1 cellular context compared by ENCODE assay signal in the genomic region with DNA sequence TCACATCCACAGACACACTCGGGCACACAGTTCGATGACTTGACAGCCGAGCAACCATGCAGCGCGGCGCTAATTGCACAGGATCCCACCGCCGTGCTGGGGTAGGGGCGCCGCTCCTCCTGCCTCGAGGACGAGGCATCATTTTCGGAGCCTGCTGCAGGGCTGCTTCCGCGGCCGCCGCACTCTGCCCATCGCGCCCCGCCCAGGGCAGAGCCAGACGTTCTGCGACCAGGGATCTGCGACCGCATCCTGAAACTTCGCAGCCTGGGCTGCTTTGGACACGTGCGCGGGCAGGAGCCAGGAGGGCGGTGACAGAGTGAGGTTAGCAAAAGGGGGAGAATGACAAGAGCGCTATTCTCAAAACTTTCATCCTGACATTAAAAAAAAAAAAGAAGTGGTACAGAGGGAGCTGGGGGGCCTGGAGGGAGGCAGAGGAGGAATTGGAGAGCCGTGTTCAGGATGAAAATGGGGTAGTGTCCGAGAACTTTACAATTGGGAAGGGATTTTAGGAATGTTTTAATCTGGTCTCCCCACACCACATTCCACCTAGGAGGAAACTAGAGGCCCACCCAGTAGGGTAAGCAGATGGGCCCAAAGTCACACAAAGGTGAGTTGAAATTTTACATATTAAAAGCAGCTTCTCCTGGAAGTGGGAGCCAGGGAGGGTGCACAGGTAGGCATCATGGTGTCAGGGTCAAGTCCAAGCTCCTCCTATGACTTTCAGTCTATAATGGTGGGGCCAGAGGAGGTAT.
TF ChIP-seq lines count a peak whose summit lies in the region.

No MANE protein-coding gene starts in this region.

TF ChIP-seq in WTC11, 78 proteins besides CTCF, POLR2A, EP300 and RAD21 (continued from another document and continues in another):
- TF ChIP-seq, protein P1, sequence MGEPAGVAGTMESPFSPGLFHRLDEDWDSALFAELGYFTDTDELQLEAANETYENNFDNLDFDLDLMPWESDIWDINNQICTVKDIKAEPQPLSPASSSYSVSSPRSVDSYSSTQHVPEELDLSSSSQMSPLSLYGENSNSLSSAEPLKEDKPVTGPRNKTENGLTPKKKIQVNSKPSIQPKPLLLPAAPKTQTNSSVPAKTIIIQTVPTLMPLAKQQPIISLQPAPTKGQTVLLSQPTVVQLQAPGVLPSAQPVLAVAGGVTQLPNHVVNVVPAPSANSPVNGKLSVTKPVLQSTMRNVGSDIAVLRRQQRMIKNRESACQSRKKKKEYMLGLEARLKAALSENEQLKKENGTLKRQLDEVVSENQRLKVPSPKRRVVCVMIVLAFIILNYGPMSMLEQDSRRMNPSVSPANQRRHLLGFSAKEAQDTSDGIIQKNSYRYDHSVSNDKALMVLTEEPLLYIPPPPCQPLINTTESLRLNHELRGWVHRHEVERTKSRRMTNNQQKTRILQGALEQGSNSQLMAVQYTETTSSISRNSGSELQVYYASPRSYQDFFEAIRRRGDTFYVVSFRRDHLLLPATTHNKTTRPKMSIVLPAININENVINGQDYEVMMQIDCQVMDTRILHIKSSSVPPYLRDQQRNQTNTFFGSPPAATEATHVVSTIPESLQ (CRISPR knock-in tag; IDR thresholded peaks at IDR 0.05), result no peak
- no peak for TF ChIP-seq JAZF1 (CRISPR knock-in tag; IDR thresholded peaks at IDR 0.05)
- 0 out of 2 replicates have a peak, but pooled peaks have one; percentile 21 for TF ChIP-seq NFE2L1 (CRISPR knock-in tag; IDR thresholded peaks at IDR 0.05)
- no peak for TF ChIP-seq ELF4 (CRISPR knock-in tag; IDR thresholded peaks at IDR 0.05; ENCODE audit: low read depth)
- TF ChIP-seq ZNF317 (CRISPR knock-in tag; IDR thresholded peaks at IDR 0.05; ENCODE audit: borderline replicate concordance, low read depth), result no peak
- TF ChIP-seq GABPB1 (CRISPR knock-in tag; IDR thresholded peaks at IDR 0.05), result no peak
- TF ChIP-seq, protein P2, sequence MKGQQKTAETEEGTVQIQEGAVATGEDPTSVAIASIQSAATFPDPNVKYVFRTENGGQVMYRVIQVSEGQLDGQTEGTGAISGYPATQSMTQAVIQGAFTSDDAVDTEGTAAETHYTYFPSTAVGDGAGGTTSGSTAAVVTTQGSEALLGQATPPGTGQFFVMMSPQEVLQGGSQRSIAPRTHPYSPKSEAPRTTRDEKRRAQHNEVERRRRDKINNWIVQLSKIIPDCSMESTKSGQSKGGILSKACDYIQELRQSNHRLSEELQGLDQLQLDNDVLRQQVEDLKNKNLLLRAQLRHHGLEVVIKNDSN (CRISPR knock-in tag; IDR thresholded peaks at IDR 0.05), result no peak
- TF ChIP-seq FOXP1 (CRISPR knock-in tag; IDR thresholded peaks at IDR 0.05; ENCODE audit: borderline replicate concordance), result peak; percentile 44; the same call in 1 of the 2 replicates
- TF ChIP-seq, protein P3, sequence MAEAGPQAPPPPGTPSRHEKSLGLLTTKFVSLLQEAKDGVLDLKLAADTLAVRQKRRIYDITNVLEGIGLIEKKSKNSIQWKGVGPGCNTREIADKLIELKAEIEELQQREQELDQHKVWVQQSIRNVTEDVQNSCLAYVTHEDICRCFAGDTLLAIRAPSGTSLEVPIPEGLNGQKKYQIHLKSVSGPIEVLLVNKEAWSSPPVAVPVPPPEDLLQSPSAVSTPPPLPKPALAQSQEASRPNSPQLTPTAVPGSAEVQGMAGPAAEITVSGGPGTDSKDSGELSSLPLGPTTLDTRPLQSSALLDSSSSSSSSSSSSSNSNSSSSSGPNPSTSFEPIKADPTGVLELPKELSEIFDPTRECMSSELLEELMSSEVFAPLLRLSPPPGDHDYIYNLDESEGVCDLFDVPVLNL (CRISPR knock-in tag; IDR thresholded peaks at IDR 0.05; ENCODE audit: borderline replicate concordance, low read depth), result no peak
- TF ChIP-seq ZNF138 (CRISPR knock-in tag; conservative IDR thresholded peaks at IDR 0.05), result no peak
- TF ChIP-seq CREM (CRISPR knock-in tag; IDR thresholded peaks at IDR 0.05), result no peak
- TF ChIP-seq SP1 (CRISPR knock-in tag; conservative IDR thresholded peaks at IDR 0.05), result no peak
- TF ChIP-seq, protein P4, sequence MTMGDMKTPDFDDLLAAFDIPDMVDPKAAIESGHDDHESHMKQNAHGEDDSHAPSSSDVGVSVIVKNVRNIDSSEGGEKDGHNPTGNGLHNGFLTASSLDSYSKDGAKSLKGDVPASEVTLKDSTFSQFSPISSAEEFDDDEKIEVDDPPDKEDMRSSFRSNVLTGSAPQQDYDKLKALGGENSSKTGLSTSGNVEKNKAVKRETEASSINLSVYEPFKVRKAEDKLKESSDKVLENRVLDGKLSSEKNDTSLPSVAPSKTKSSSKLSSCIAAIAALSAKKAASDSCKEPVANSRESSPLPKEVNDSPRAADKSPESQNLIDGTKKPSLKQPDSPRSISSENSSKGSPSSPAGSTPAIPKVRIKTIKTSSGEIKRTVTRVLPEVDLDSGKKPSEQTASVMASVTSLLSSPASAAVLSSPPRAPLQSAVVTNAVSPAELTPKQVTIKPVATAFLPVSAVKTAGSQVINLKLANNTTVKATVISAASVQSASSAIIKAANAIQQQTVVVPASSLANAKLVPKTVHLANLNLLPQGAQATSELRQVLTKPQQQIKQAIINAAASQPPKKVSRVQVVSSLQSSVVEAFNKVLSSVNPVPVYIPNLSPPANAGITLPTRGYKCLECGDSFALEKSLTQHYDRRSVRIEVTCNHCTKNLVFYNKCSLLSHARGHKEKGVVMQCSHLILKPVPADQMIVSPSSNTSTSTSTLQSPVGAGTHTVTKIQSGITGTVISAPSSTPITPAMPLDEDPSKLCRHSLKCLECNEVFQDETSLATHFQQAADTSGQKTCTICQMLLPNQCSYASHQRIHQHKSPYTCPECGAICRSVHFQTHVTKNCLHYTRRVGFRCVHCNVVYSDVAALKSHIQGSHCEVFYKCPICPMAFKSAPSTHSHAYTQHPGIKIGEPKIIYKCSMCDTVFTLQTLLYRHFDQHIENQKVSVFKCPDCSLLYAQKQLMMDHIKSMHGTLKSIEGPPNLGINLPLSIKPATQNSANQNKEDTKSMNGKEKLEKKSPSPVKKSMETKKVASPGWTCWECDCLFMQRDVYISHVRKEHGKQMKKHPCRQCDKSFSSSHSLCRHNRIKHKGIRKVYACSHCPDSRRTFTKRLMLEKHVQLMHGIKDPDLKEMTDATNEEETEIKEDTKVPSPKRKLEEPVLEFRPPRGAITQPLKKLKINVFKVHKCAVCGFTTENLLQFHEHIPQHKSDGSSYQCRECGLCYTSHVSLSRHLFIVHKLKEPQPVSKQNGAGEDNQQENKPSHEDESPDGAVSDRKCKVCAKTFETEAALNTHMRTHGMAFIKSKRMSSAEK (CRISPR knock-in tag; IDR thresholded peaks at IDR 0.05; ENCODE audit: borderline replicate concordance), result no peak
- TF ChIP-seq, protein P5, sequence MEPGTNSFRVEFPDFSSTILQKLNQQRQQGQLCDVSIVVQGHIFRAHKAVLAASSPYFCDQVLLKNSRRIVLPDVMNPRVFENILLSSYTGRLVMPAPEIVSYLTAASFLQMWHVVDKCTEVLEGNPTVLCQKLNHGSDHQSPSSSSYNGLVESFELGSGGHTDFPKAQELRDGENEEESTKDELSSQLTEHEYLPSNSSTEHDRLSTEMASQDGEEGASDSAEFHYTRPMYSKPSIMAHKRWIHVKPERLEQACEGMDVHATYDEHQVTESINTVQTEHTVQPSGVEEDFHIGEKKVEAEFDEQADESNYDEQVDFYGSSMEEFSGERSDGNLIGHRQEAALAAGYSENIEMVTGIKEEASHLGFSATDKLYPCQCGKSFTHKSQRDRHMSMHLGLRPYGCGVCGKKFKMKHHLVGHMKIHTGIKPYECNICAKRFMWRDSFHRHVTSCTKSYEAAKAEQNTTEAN (CRISPR knock-in tag; IDR thresholded peaks at IDR 0.05), result no peak
- TF ChIP-seq TCF7 (CRISPR knock-in tag; IDR thresholded peaks at IDR 0.05; ENCODE audit: low read depth), result no peak
- no peak for TF ChIP-seq ZBTB21 (CRISPR knock-in tag; IDR thresholded peaks at IDR 0.05; ENCODE audit: borderline replicate concordance)
- TF ChIP-seq ZNF219 (CRISPR knock-in tag; IDR thresholded peaks at IDR 0.05; ENCODE audit: borderline replicate concordance), result no peak
- no peak for TF ChIP-seq MYBL2 (CRISPR knock-in tag; IDR thresholded peaks at IDR 0.05)
- no peak for TF ChIP-seq ZNF232 (CRISPR knock-in tag; IDR thresholded peaks at IDR 0.05)
- no peak for TF ChIP-seq ATF1 (CRISPR knock-in tag; IDR thresholded peaks at IDR 0.05)
- TF ChIP-seq, protein P6, sequence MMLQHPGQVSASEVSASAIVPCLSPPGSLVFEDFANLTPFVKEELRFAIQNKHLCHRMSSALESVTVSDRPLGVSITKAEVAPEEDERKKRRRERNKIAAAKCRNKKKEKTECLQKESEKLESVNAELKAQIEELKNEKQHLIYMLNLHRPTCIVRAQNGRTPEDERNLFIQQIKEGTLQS (CRISPR knock-in tag; conservative IDR thresholded peaks at IDR 0.05), result no peak
- TF ChIP-seq, protein P7, sequence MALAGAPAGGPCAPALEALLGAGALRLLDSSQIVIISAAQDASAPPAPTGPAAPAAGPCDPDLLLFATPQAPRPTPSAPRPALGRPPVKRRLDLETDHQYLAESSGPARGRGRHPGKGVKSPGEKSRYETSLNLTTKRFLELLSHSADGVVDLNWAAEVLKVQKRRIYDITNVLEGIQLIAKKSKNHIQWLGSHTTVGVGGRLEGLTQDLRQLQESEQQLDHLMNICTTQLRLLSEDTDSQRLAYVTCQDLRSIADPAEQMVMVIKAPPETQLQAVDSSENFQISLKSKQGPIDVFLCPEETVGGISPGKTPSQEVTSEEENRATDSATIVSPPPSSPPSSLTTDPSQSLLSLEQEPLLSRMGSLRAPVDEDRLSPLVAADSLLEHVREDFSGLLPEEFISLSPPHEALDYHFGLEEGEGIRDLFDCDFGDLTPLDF (CRISPR knock-in tag; IDR thresholded peaks at IDR 0.05), result no peak
- TF ChIP-seq, protein P8, sequence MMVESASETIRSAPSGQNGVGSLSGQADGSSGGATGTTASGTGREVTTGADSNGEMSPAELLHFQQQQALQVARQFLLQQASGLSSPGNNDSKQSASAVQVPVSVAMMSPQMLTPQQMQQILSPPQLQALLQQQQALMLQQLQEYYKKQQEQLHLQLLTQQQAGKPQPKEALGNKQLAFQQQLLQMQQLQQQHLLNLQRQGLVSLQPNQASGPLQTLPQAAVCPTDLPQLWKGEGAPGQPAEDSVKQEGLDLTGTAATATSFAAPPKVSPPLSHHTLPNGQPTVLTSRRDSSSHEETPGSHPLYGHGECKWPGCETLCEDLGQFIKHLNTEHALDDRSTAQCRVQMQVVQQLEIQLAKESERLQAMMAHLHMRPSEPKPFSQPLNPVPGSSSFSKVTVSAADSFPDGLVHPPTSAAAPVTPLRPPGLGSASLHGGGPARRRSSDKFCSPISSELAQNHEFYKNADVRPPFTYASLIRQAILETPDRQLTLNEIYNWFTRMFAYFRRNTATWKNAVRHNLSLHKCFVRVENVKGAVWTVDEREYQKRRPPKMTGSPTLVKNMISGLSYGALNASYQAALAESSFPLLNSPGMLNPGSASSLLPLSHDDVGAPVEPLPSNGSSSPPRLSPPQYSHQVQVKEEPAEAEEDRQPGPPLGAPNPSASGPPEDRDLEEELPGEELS (CRISPR knock-in tag; IDR thresholded peaks at IDR 0.05), result peak; percentile 43; the same call in 1 of the 2 replicates
- TF ChIP-seq, protein P9, sequence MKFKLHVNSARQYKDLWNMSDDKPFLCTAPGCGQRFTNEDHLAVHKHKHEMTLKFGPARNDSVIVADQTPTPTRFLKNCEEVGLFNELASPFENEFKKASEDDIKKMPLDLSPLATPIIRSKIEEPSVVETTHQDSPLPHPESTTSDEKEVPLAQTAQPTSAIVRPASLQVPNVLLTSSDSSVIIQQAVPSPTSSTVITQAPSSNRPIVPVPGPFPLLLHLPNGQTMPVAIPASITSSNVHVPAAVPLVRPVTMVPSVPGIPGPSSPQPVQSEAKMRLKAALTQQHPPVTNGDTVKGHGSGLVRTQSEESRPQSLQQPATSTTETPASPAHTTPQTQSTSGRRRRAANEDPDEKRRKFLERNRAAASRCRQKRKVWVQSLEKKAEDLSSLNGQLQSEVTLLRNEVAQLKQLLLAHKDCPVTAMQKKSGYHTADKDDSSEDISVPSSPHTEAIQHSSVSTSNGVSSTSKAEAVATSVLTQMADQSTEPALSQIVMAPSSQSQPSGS (CRISPR knock-in tag; IDR thresholded peaks at IDR 0.05; ENCODE audit: borderline replicate concordance, low read depth), result no peak
- TF ChIP-seq FOXK1 (CRISPR knock-in tag; IDR thresholded peaks at IDR 0.05), result no peak
- TF ChIP-seq, protein P10, sequence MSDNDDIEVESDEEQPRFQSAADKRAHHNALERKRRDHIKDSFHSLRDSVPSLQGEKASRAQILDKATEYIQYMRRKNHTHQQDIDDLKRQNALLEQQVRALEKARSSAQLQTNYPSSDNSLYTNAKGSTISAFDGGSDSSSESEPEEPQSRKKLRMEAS (CRISPR knock-in tag; IDR thresholded peaks at IDR 0.05), result peak; percentile 96
- no peak for TF ChIP-seq NR2C2 (CRISPR knock-in tag; IDR thresholded peaks at IDR 0.05)
- TF ChIP-seq RORB (CRISPR knock-in tag; IDR thresholded peaks at IDR 0.05), result no peak
- TF ChIP-seq, protein P11, sequence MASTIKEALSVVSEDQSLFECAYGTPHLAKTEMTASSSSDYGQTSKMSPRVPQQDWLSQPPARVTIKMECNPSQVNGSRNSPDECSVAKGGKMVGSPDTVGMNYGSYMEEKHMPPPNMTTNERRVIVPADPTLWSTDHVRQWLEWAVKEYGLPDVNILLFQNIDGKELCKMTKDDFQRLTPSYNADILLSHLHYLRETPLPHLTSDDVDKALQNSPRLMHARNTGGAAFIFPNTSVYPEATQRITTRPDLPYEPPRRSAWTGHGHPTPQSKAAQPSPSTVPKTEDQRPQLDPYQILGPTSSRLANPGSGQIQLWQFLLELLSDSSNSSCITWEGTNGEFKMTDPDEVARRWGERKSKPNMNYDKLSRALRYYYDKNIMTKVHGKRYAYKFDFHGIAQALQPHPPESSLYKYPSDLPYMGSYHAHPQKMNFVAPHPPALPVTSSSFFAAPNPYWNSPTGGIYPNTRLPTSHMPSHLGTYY (CRISPR knock-in tag; IDR thresholded peaks at IDR 0.05), result no peak
- no peak for TF ChIP-seq PRRX2 (CRISPR knock-in tag; IDR thresholded peaks at IDR 0.05)
- TF ChIP-seq, protein P12, sequence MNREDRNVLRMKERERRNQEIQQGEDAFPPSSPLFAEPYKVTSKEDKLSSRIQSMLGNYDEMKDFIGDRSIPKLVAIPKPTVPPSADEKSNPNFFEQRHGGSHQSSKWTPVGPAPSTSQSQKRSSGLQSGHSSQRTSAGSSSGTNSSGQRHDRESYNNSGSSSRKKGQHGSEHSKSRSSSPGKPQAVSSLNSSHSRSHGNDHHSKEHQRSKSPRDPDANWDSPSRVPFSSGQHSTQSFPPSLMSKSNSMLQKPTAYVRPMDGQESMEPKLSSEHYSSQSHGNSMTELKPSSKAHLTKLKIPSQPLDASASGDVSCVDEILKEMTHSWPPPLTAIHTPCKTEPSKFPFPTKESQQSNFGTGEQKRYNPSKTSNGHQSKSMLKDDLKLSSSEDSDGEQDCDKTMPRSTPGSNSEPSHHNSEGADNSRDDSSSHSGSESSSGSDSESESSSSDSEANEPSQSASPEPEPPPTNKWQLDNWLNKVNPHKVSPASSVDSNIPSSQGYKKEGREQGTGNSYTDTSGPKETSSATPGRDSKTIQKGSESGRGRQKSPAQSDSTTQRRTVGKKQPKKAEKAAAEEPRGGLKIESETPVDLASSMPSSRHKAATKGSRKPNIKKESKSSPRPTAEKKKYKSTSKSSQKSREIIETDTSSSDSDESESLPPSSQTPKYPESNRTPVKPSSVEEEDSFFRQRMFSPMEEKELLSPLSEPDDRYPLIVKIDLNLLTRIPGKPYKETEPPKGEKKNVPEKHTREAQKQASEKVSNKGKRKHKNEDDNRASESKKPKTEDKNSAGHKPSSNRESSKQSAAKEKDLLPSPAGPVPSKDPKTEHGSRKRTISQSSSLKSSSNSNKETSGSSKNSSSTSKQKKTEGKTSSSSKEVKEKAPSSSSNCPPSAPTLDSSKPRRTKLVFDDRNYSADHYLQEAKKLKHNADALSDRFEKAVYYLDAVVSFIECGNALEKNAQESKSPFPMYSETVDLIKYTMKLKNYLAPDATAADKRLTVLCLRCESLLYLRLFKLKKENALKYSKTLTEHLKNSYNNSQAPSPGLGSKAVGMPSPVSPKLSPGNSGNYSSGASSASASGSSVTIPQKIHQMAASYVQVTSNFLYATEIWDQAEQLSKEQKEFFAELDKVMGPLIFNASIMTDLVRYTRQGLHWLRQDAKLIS (CRISPR knock-in tag; IDR thresholded peaks at IDR 0.05; ENCODE audit: borderline replicate concordance), result no peak
- no peak for TF ChIP-seq ESRRA (CRISPR knock-in tag; IDR thresholded peaks at IDR 0.05; ENCODE audit: borderline replicate concordance)
